Comparison of ENCODE assay signal across 8 cellular contexts in genomic region chr14:27278341-27278740, GRCh38.
"Had no signal": no experiment of that assay in that cellular context is flagged by ENCODE, and none has a peak within 500 bp of the region (broad histone marks: within the 10 kb centered on the region; RNA-seq: fewer than 3 reads in every experiment).

No MANE protein-coding gene starts in this region.

- H3K36me3 Mint-ChIP-seq: IgD-negative memory B cell had no signal

- H3K27ac Mint-ChIP-seq: IgD-negative memory B cell had no signal

- H3K4me2 ChIP-seq: KMS-11 had no signal

- H3K27ac ChIP-seq: HL-60, KMS-11 had no signal

- FAIRE-seq: HepG2, K562 had no signal

- H3K27me3 Mint-ChIP-seq: IgD-negative memory B cell had no signal

- H3K4me1 Mint-ChIP-seq: IgD-negative memory B cell had no signal

- DNase-seq: IMR-90, KBM-7, KG1 had no signal

- H3K4me3 Mint-ChIP-seq: IgD-negative memory B cell had no signal

- H3K9ac ChIP-seq: KMS-11 had no signal

- H3K4me3 ChIP-seq: K562 had no signal
